Comparison of ENCODE assay signal across 18 cellular contexts in the genomic region with DNA sequence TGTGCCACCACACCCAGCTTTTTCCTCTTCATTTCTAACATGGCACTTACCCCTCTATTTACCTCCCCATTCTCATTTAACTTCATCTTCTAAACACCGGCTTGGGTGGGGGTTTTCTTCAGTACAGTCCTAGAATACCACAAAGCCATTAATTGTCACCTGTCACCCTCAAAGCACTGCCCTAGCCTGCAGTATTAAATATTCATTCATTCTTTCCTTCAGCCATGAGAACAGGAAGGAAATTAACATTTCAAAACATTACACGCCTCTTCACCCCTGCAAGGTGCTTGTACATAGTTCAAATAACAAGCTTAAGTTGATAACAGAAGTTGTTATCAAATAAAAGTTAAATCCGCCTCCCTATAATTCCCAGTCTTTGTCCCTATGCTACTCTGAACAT. TPM values are rescaled to one million over a fixed set of nuclear protein-coding genes. Genes with fewer than 3 reads are reported as not detected.
"Had no signal": no experiment of that assay in that cellular context is flagged by ENCODE, and none has a peak within 500 bp of the region (broad histone marks: within the 10 kb centered on the region; RNA-seq: fewer than 3 reads in every experiment).

No MANE protein-coding gene starts in this region.

- H3K27ac ChIP-seq: body of pancreas, gastroesophageal sphincter, neural progenitor cell, pancreas, transverse colon had no signal

- H3K36me3 Mint-ChIP-seq: neural progenitor cell had no signal

- H3K27me3 ChIP-seq: body of pancreas, gastroesophageal sphincter, neural progenitor cell, pancreas, transverse colon had no signal

- H3K36me3 ChIP-seq: gastroesophageal sphincter, neural progenitor cell, pancreas, transverse colon had no signal

- H3K4me3 ChIP-seq: body of pancreas, gastroesophageal sphincter, neural progenitor cell, pancreas, transverse colon had no signal

- H3K4me1 ChIP-seq: gastroesophageal sphincter, neural progenitor cell, transverse colon had no signal

- H3K9me3 Mint-ChIP-seq: central memory CD8-positive, alpha-beta T cell had no signal

- DNase-seq: activated CD4-positive, alpha-beta memory T cell treated with anti-CD3 and anti-CD28 coated beads, Interleukin-2, amount 10 ng/mL, durations not matched to agents 7 days and 5 days; activated CD4-positive, CD25-positive, alpha-beta regulatory T cell treated with anti-CD3 and anti-CD28 coated beads, Interleukin-2, amount 50 U/mL, for 72 hours; activated naive CD4-positive, alpha-beta T cell treated with anti-CD3 and anti-CD28 coated beads for 36 hours; amniotic stem cell; body of pancreas; cortex of kidney; kidney; left ventricle myocardium superior; pancreas; stimulated activated CD4-positive, alpha-beta T cell treated with anti-CD3 and anti-CD28 coated beads, Interleukin-4, amount 100 ng/mL, for 1 hour; T-helper 2 cell; transverse colon had no signal

- H3K9me3 ChIP-seq: body of pancreas, pancreas, transverse colon had no signal

- H3K9ac ChIP-seq: neural progenitor cell had no signal

- H3K27ac Mint-ChIP-seq: activated CD4-positive, alpha-beta memory T cell treated with anti-CD3 and anti-CD28 coated beads, Interleukin-2, amount 10 ng/mL, durations not matched to agents 7 days and 5 days; activated naive CD4-positive, alpha-beta T cell treated with anti-CD3 and anti-CD28 coated beads for 36 hours; activated T-helper 1 cell treated with anti-CD3 and anti-CD28 coated beads, Interleukin-12 subunit alpha, Interleukin-12 subunit beta, Interleukin-2, Interleukin-4 antibody, amounts not matched to agents 30 ng/mL and 10 ng/mL and 1 ng/mL, durations not matched to agents 14 hours and 24 hours and 36 hours; neural progenitor cell had no signal

- H3K4me2 ChIP-seq: neural progenitor cell had no signal

- ATAC-seq: body of pancreas, gastroesophageal sphincter, left ventricle myocardium superior, pancreas had no signal

- H3K4me3 Mint-ChIP-seq: activated CD4-positive, alpha-beta memory T cell treated with anti-CD3 and anti-CD28 coated beads, Interleukin-2, amount 10 ng/mL, durations not matched to agents 7 days and 5 days; activated naive CD4-positive, alpha-beta T cell treated with anti-CD3 and anti-CD28 coated beads for 36 hours; activated T-helper 1 cell treated with anti-CD3 and anti-CD28 coated beads, Interleukin-12 subunit alpha, Interleukin-12 subunit beta, Interleukin-2, Interleukin-4 antibody, amounts not matched to agents 30 ng/mL and 10 ng/mL and 1 ng/mL, durations not matched to agents 14 hours and 24 hours and 36 hours; central memory CD8-positive, alpha-beta T cell; neural progenitor cell had no signal

- H2AFZ ChIP-seq: neural progenitor cell had no signal

RNA-seq across cellular contexts. Expression of gene PGA3, which starts 31.4 kb away (rescaled TPM):
- total RNA-seq: activated CD4-positive, alpha-beta memory T cell treated with anti-CD3 and anti-CD28 coated beads, Interleukin-2, amount 10 ng/mL, durations not matched to agents 7 days and 5 days; activated naive CD4-positive, alpha-beta T cell treated with anti-CD3 and anti-CD28 coated beads for 36 hours; activated T-helper 1 cell treated with anti-CD3 and anti-CD28 coated beads, Interleukin-12 subunit alpha, Interleukin-12 subunit beta, Interleukin-2, Interleukin-4 antibody, amounts not matched to agents 30 ng/mL and 10 ng/mL and 1 ng/mL, durations not matched to agents 14 hours and 24 hours and 36 hours; epithelial cell of proximal tubule; left ventricle myocardium superior; renal cortical epithelial cell had no signal

RNA-seq across cellular contexts. Expression of gene PGA4, which starts 50.2 kb away (rescaled TPM):
- total RNA-seq: activated CD4-positive, alpha-beta memory T cell treated with anti-CD3 and anti-CD28 coated beads, Interleukin-2, amount 10 ng/mL, durations not matched to agents 7 days and 5 days; activated naive CD4-positive, alpha-beta T cell treated with anti-CD3 and anti-CD28 coated beads for 36 hours; activated T-helper 1 cell treated with anti-CD3 and anti-CD28 coated beads, Interleukin-12 subunit alpha, Interleukin-12 subunit beta, Interleukin-2, Interleukin-4 antibody, amounts not matched to agents 30 ng/mL and 10 ng/mL and 1 ng/mL, durations not matched to agents 14 hours and 24 hours and 36 hours; epithelial cell of proximal tubule; kidney; renal cortical epithelial cell had no signal
